In genomic region chr15:56984681-56985515, GRCh38 we compare ENCODE assay signal across 12 cellular contexts.
DNase-seq lines count a peak whose midpoint lies in the region; ATAC-seq, FAIRE-seq and TF ChIP-seq lines count a peak whose summit lies in the region.
"Had no signal": no experiment of that assay in that cellular context is flagged by ENCODE, and none has a peak within 500 bp of the region (broad histone marks: within the 10 kb centered on the region; RNA-seq: fewer than 3 reads in every experiment).

No MANE protein-coding gene starts in this region.

- FAIRE-seq in GM12892 (lab: Jason Lieb, UNC) (no peak), RCC 7860 (lab: Jason Lieb, UNC) (no peak)
- FAIRE-seq: GM18507 had no signal

- H3K36me3 Mint-ChIP-seq in osteocyte (ENCODE audit: unreplicated experiment): no peaks in the 10 kb centered on the region

- no peak for TF ChIP-seq POLR2A in NB4 (IDR thresholded peaks at IDR 0.05; ENCODE audit: extremely low read depth, insufficient read length)
- no peak for TF ChIP-seq POLR2A in GM12892 (IDR thresholded peaks at IDR 0.05; ENCODE audit: low read depth, low read length)

- no peak overlapping the region for H3K4me3 Mint-ChIP-seq in osteocyte (ENCODE audit: unreplicated experiment)

- no peaks in the 10 kb centered on the region for H3K27me3 Mint-ChIP-seq in osteocyte (ENCODE audit: unreplicated experiment)

- no peak for TF ChIP-seq CTCF in NB4 (IDR thresholded peaks at IDR 0.05; ENCODE audit: low read depth, low read length)
- TF ChIP-seq CTCF in choroid plexus epithelial cell (conservative IDR thresholded peaks at IDR 0.05; ENCODE audit: low read depth, low read length): no peak
- TF ChIP-seq CTCF in osteocyte (IDR thresholded peaks at IDR 0.05): no peak

- H3K27ac Mint-ChIP-seq in osteocyte (ENCODE audit: unreplicated experiment): peak overlapping the region; percentile 75

- no peak for ATAC-seq in GM21390 (IDR thresholded peaks at IDR 0.05; ENCODE audit: unreplicated experiment)

- H3K4me3 ChIP-seq in NB4 (ENCODE audit: low read depth, low read length) (no peak overlapping the region), choroid plexus epithelial cell (ENCODE audit: low read depth, low read length) (no peak overlapping the region)
- H3K4me3 ChIP-seq: psoas muscle, testis had no signal

- H3K4me1 Mint-ChIP-seq in osteocyte (ENCODE audit: unreplicated experiment): peaks cover 41% of the 10 kb centered on the region

- DNase-seq in ELR (ENCODE audit: low read depth): peak; percentile 66
- peak; percentile 67 for DNase-seq in NB4 (ENCODE audit: low read depth)
- DNase-seq in choroid plexus epithelial cell (ENCODE audit: low read depth): peak; percentile 40
- no peak for DNase-seq in osteocyte (ENCODE audit: extremely low spot score, unreplicated experiment)
- DNase-seq in HUDEP-2 (lab: John Stamatoyannopoulos, UW; ENCODE audit: unreplicated experiment in 76 of 76): no peak
- DNase-seq in GM12892 (ENCODE audit: insufficient read length): no peak
- no peak for DNase-seq in RCC 7860 (ENCODE audit: low spot score)
- DNase-seq: NCI-H510A, psoas muscle, testis had no signal

- no peaks in the 10 kb centered on the region for H3K9me3 Mint-ChIP-seq in osteocyte (ENCODE audit: unreplicated experiment)

Comparison
In these comparisons a context has a peak if more than half of its experiments do, and no peak if none do; other contexts are left out.
1. DNase-seq: peak in ELR (single experiment), NB4 (single experiment) and choroid plexus epithelial cell (single experiment); none in osteocyte (single experiment), HUDEP-2 (0 of 76), GM12892 (single experiment) and RCC 7860 (single experiment).